In genomic region chr6:24720131-24720603, GRCh38 we compare ENCODE assay signal across 8 cellular contexts. TPM values are rescaled to one million over a fixed set of nuclear protein-coding genes. Genes with fewer than 3 reads are reported as not detected.
A peak's percentile ranks its signal among the peaks of the same experiment; 100 is the strongest.
DNase-seq lines count a peak whose midpoint lies in the region; ATAC-seq, FAIRE-seq and TF ChIP-seq lines count a peak whose summit lies in the region.

No MANE protein-coding gene starts in this region.

- DNase-seq in GM12891 (ENCODE audit: insufficient read length, low spot score) (no peak), caudate nucleus (lab: John Stamatoyannopoulos, UW) (peak in 35 of 61 donors; percentile 6 to 64 (median 44)), left colon (peak; percentile 65 to 76), retina (no peak), NCI-H1694 (lab: John Stamatoyannopoulos, UW) (no peak)
- DNase-seq in activated CD4-positive, CD25-positive, alpha-beta regulatory T cell treated with anti-CD3 and anti-CD28 coated beads, Interleukin-2, amount 50 U/mL, for 72 hours: peak; percentile 81
- DNase-seq in stimulated activated CD4-positive, alpha-beta T cell treated with anti-CD3 and anti-CD28 coated beads, Interleukin-2, amount 100 ng/mL, for 24 hours: peak; percentile 79 to 80

- intact Hi-C loops in left colon (cut with DNase I, micrococcal nuclease): no loop called here

- ATAC-seq in left colon: peak; percentile 51

- H3K36me3 ChIP-seq in KOPT-K1 (ENCODE audit: insufficient read depth, low read length): peaks cover 43% of the 10 kb centered on the region

- H3K9me3 ChIP-seq in KOPT-K1 (ENCODE audit: insufficient read depth, low read length, poor library complexity, severe bottlenecking): no peaks in the 10 kb centered on the region

- TF ChIP-seq POLR2A in GM12891 (IDR thresholded peaks at IDR 0.05; ENCODE audit: low read depth, low read length): no peak

- peak; percentile 35 for FAIRE-seq in GM12891 (lab: Jason Lieb, UNC)

- peak overlapping the region; percentile 93 for H3K27ac ChIP-seq in KOPT-K1 (ENCODE audit: low read depth, low read length, poor library complexity, severe bottlenecking)
- peak overlapping the region; percentile 100 for H3K27ac ChIP-seq in caudate nucleus (ENCODE audit: low read depth, low read length)

TF ChIP-seq in GM12891, 5 proteins besides CTCF, POLR2A, EP300 and RAD21:
- TF ChIP-seq PAX5 (IDR thresholded peaks at IDR 0.05; ENCODE audit: insufficient read depth, low read length, severe bottlenecking) (no peak), POLR2AphosphoS5 (IDR thresholded peaks at IDR 0.05; ENCODE audit: low read depth, low read length) (no peak), SPI1 (IDR thresholded peaks at IDR 0.05; ENCODE audit: low read depth, low read length) (no peak), POU2F2 (IDR thresholded peaks at IDR 0.05; ENCODE audit: low read depth, low read length) (no peak), TAF1 (IDR thresholded peaks at IDR 0.05; ENCODE audit: low read depth, low read length) (no peak)

RNA-seq across cellular contexts. Expression of gene C6orf62, which starts 1.2 kb away (rescaled TPM):
- 51.0 TPM for polyA plus RNA-seq in GM12891 (2012; ENCODE audit: low read depth, missing spikeins)
- 10 to 100 TPM; 70.0 to 84.9 TPM for total RNA-seq in left colon

RNA-seq across cellular contexts. Expression of gene ACOT13, which starts 53.3 kb away (rescaled TPM):
- 23.6 TPM for polyA plus RNA-seq in GM12891 (2012; ENCODE audit: low read depth, missing spikeins)
- 10 to 100 TPM; 41.2 to 51.1 TPM for total RNA-seq in left colon

RNA-seq across cellular contexts. Expression of gene TDP2, which starts 53.5 kb away (rescaled TPM):
- polyA plus RNA-seq in GM12891 (2012; ENCODE audit: low read depth, missing spikeins): 35.0 TPM
- 100 to 1,000 TPM; 151 to 362 TPM for total RNA-seq in left colon

RNA-seq across cellular contexts. Expression of gene GMNN, which starts 54.6 kb away (rescaled TPM):
- polyA plus RNA-seq in GM12891 (2012; ENCODE audit: low read depth, missing spikeins): 38.9 TPM
- total RNA-seq in left colon: 10 to 100 TPM; 40.7 to 67.2 TPM

Comparison
In these comparisons a context has a peak if more than half of its experiments do, and no peak if none do; other contexts are left out.
1. DNase-seq: peak in activated CD4-positive, CD25-positive, alpha-beta regulatory T cell treated with anti-CD3 and anti-CD28 coated beads, Interleukin-2, amount 50 U/mL, for 72 hours (single experiment), caudate nucleus (35 of 61), left colon (2 of 2) and stimulated activated CD4-positive, alpha-beta T cell treated with anti-CD3 and anti-CD28 coated beads, Interleukin-2, amount 100 ng/mL, for 24 hours (2 of 2); none in GM12891 (single experiment), retina (single experiment) and NCI-H1694 (single experiment).